In genomic region chr22:29727248-29727551, GRCh38 we compare ENCODE assay signal across 8 cellular contexts. TPM values are rescaled to one million over a fixed set of nuclear protein-coding genes. Genes with fewer than 3 reads are reported as not detected.
DNase-seq lines count a peak whose midpoint lies in the region; ATAC-seq and TF ChIP-seq lines count a peak whose summit lies in the region.

No MANE protein-coding gene starts in this region.

- WGBS in hepatocyte (ENCODE audit: low lambda C conversion rate, missing lambda C conversion rate), result 15% methylated on average over 4 of the region's 12 CpGs

- DNase-seq in AG04450 (ENCODE audit: low read depth, low spot score), result no peak
- peak; percentile 97 for DNase-seq in H7
- DNase-seq in WTC11 (ENCODE audit: low spot score), result peak; percentile 76
- peak; percentile 56 for DNase-seq in hepatocyte (ENCODE audit: low spot score)
- DNase-seq in retina, result no peak
- DNase-seq in NCI-H1930 (lab: John Stamatoyannopoulos, UW), result no peak
- no peak for DNase-seq in SW480 (ENCODE audit: low spot score)

- ATAC-seq in WTC11 (peak; percentile 76), GM18505 (IDR thresholded peaks at IDR 0.05; ENCODE audit: unreplicated experiment) (no peak)

- H3K4me3 ChIP-seq in AG04450 (ENCODE audit: low read depth, low read length), result no peak overlapping the region
- no peak overlapping the region for H3K4me3 ChIP-seq in H7 (ENCODE audit: insufficient read depth, low read depth, low read length)
- no peak overlapping the region for H3K4me3 ChIP-seq in hepatocyte

- no peaks in the 10 kb centered on the region for H3K9me2 ChIP-seq in hepatocyte (replicated peaks; ENCODE audit: insufficient read depth)

- TF ChIP-seq POLR2A in GM18505 (IDR thresholded peaks at IDR 0.05; ENCODE audit: borderline replicate concordance, extremely low read depth, insufficient read depth, insufficient read length), result no peak

- H2AFZ ChIP-seq in hepatocyte, result no peak overlapping the region

- H3K4me1 ChIP-seq in hepatocyte (ENCODE audit: insufficient read depth), result no peaks in the 10 kb centered on the region

- no peaks in the 10 kb centered on the region for H3K79me2 ChIP-seq in hepatocyte

- H3K27ac ChIP-seq in AG04450 (ENCODE audit: low read depth, low read length) (no peak overlapping the region), hepatocyte (no peak overlapping the region)

- H3K4me3 Mint-ChIP-seq in WTC11, result no peak overlapping the region

- POLR2A ChIA-PET in AG04450 (lab: Yijun Ruan, JAX), result interaction anchor here (0.5 kb wide), 1 partner anchor 220 kb away, joined by 4 read pairs; no protein-coding TSS in a partner anchor
- POLR2A ChIA-PET in WTC11 (lab: Charles Lee), result no interaction called here

- H3K9me3 ChIP-seq in AG04450 (ENCODE audit: control insufficient read depth, insufficient read depth, low read length) (no peaks in the 10 kb centered on the region; the same call in 1 of the 2 replicates), hepatocyte (ENCODE audit: low read depth) (no peaks in the 10 kb centered on the region)

- no peak overlapping the region for H3K27ac Mint-ChIP-seq in WTC11

- H3K9me3 Mint-ChIP-seq in WTC11, result no peaks in the 10 kb centered on the region

- H4K20me1 ChIP-seq in hepatocyte (ENCODE audit: insufficient read depth, poor library complexity, severe bottlenecking), result no peaks in the 10 kb centered on the region

- H3K36me3 Mint-ChIP-seq in WTC11, result no peaks in the 10 kb centered on the region

- H3K36me3 ChIP-seq in H7 (replicated peaks; ENCODE audit: control insufficient read depth, insufficient read depth, low read length) (no peaks in the 10 kb centered on the region), hepatocyte (replicated peaks; ENCODE audit: insufficient read depth, low read depth) (no peaks in the 10 kb centered on the region)

- no peak overlapping the region for H3K4me2 ChIP-seq in hepatocyte

- H3K27me3 ChIP-seq in AG04450 (ENCODE audit: control insufficient read depth, insufficient read depth, low read length), result peaks cover 11% of the 10 kb centered on the region
- H3K27me3 ChIP-seq in H7 (ENCODE audit: control insufficient read depth, insufficient read depth, low read length), result peaks cover 7% of the 10 kb centered on the region; the same call in 1 of the 2 replicates
- H3K27me3 ChIP-seq in hepatocyte, result peaks cover 9% of the 10 kb centered on the region

- CTCF ChIA-PET in AG04450 (lab: Charles Lee) (no interaction called here), WTC11 (lab: Charles Lee) (interaction anchor here (0.6 to 1.6 kb wide), 8 partner anchors 10 to 561 kb away, joined by 3 to 7 read pairs (median 4); no protein-coding TSS in a partner anchor)

- TF ChIP-seq CTCF in AG04450 (IDR thresholded peaks at IDR 0.05; ENCODE audit: low read depth, low read length) (peak; percentile 47), WTC11 (IDR thresholded peaks at IDR 0.05) (no peak), hepatocyte (IDR thresholded peaks at IDR 0.05; ENCODE audit: poor library complexity) (peak; percentile 56)

- H3K4me1 Mint-ChIP-seq in WTC11, result no peaks in the 10 kb centered on the region

- H3K27me3 Mint-ChIP-seq in WTC11 (ENCODE audit: low read depth), result peaks cover 9% of the 10 kb centered on the region

TF ChIP-seq in WTC11, 78 proteins besides CTCF, POLR2A, EP300 and RAD21 (continues in another document):
- TF ChIP-seq E2F1 (CRISPR knock-in tag; IDR thresholded peaks at IDR 0.05) (no peak), ELF4 (CRISPR knock-in tag; IDR thresholded peaks at IDR 0.05; ENCODE audit: low read depth) (no peak), ATF3 (CRISPR knock-in tag; conservative IDR thresholded peaks at IDR 0.05) (no peak), ZBTB43 (CRISPR knock-in tag; IDR thresholded peaks at IDR 0.05) (no peak), OVOL2 (CRISPR knock-in tag; IDR thresholded peaks at IDR 0.05; ENCODE audit: borderline replicate concordance) (no peak), CBFB (CRISPR knock-in tag; IDR thresholded peaks at IDR 0.05; ENCODE audit: low read depth) (no peak), GRHL2 (CRISPR knock-in tag; IDR thresholded peaks at IDR 0.05; ENCODE audit: insufficient replicate concordance, severe bottlenecking) (no peak), E2F4 (CRISPR knock-in tag; IDR thresholded peaks at IDR 0.05; ENCODE audit: borderline replicate concordance, low read depth) (no peak), ZNF263 (CRISPR knock-in tag; IDR thresholded peaks at IDR 0.05; ENCODE audit: low read depth) (no peak), ZBTB21 (CRISPR knock-in tag; IDR thresholded peaks at IDR 0.05; ENCODE audit: borderline replicate concordance) (no peak), ZNF671 (CRISPR knock-in tag; IDR thresholded peaks at IDR 0.05) (no peak), KAT7 (CRISPR knock-in tag; IDR thresholded peaks at IDR 0.05; ENCODE audit: borderline replicate concordance) (no peak), ZNF317 (CRISPR knock-in tag; IDR thresholded peaks at IDR 0.05; ENCODE audit: borderline replicate concordance, low read depth) (no peak), USF2 (CRISPR knock-in tag; IDR thresholded peaks at IDR 0.05) (peak; percentile 51)
- TF ChIP-seq, protein P1, sequence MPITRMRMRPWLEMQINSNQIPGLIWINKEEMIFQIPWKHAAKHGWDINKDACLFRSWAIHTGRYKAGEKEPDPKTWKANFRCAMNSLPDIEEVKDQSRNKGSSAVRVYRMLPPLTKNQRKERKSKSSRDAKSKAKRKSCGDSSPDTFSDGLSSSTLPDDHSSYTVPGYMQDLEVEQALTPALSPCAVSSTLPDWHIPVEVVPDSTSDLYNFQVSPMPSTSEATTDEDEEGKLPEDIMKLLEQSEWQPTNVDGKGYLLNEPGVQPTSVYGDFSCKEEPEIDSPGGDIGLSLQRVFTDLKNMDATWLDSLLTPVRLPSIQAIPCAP (CRISPR knock-in tag; IDR thresholded peaks at IDR 0.05), result no peak
- TF ChIP-seq, protein P2, sequence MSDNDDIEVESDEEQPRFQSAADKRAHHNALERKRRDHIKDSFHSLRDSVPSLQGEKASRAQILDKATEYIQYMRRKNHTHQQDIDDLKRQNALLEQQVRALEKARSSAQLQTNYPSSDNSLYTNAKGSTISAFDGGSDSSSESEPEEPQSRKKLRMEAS (CRISPR knock-in tag; IDR thresholded peaks at IDR 0.05), result peak; percentile 42; the same call in 1 of the 2 replicates

RNA-seq across cellular contexts. Expression of gene CABP7, which starts 7.4 kb away (rescaled TPM):
- 0.04 TPM in 1 of 2 replicates, not detected in the other for polyA plus RNA-seq in AG04450 (2011; rRNA removed)
- not detected in 2 replicates for polyA minus RNA-seq in AG04450 (2011; rRNA and poly(A)+ RNA removed)
- 0.11 TPM in 1 of 2 replicates, not detected in the other for total RNA-seq in H7 (2014; rRNA removed; shearing (Covaris generic))
- 0.11 to 0.17 TPM in 2 of 3 replicates, not detected in the other for total RNA-seq in WTC11 (2021)
- 0.44 TPM in 1 of 2 replicates, not detected in the other for total RNA-seq in hepatocyte
- 0.13 and 0.16 TPM in 2 replicates for polyA plus RNA-seq in hepatocyte

RNA-seq across cellular contexts. Expression of gene ZMAT5, which starts 39.6 kb away (rescaled TPM):
- 16.4 and 24.3 TPM in 2 replicates for polyA plus RNA-seq in AG04450 (2011; rRNA removed)
- polyA minus RNA-seq in AG04450 (2011; rRNA and poly(A)+ RNA removed), result 9.0 and 9.3 TPM in 2 replicates
- 35.6 and 38.5 TPM in 2 replicates for total RNA-seq in H7 (2014; rRNA removed; shearing (Covaris generic))
- 13.4 to 17.3 TPM (median 17.2 TPM) in 3 replicates for total RNA-seq in WTC11 (2021)
- 18.2 and 25.7 TPM in 2 replicates for total RNA-seq in hepatocyte
- polyA plus RNA-seq in hepatocyte, result 29.0 and 38.5 TPM in 2 replicates

RNA-seq across cellular contexts. Expression of gene UQCR10, which starts 40.0 kb away (rescaled TPM):
- 170 and 197 TPM in 2 replicates for polyA plus RNA-seq in AG04450 (2011; rRNA removed)
- polyA minus RNA-seq in AG04450 (2011; rRNA and poly(A)+ RNA removed), result 109 and 115 TPM in 2 replicates
- total RNA-seq in H7 (2014; rRNA removed; shearing (Covaris generic)), result 108 and 170 TPM in 2 replicates
- 119 to 140 TPM (median 131 TPM) in 3 replicates for total RNA-seq in WTC11 (2021)
- total RNA-seq in hepatocyte, result 120 and 122 TPM in 2 replicates
- polyA plus RNA-seq in hepatocyte, result 387 and 414 TPM in 2 replicates

Comparison
In these comparisons a context has a peak if more than half of its experiments do, and no peak if none do; other contexts are left out.
1. DNase-seq: peak in H7 (single experiment), WTC11 (single experiment) and hepatocyte (single experiment); none in AG04450 (single experiment), retina (single experiment), NCI-H1930 (0 of 2) and SW480 (single experiment).